21 cellular contexts compared by ENCODE assay signal in the genomic region with DNA sequence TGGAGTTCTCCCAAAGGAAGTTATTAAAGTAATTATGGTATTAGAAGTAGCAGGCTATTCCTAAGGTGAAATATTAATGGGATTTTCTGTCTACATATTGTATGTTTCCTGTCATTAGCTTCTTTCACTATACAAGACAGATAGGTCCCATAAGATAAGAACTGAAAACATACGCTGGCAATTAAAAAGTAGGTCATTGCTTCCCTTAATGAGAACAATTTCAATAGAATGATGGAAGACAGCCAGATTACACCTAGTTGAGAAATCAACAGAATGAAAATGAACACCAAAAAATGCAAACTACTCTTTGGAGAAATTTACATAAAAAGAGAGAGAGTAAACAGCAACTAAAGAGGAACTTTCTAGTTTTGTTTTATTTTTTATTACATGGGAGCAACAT.
"Had no signal": no experiment of that assay in that cellular context is flagged by ENCODE, and none has a peak within 500 bp of the region (broad histone marks: within the 10 kb centered on the region; RNA-seq: fewer than 3 reads in every experiment).

No MANE protein-coding gene starts in this region.

- H3K27ac Mint-ChIP-seq: naive thymus-derived CD8-positive, alpha-beta T cell; stimulated activated memory B cell treated with anti-CD40 and anti-IgM and Interleukin-4, amounts not matched to agents 10 μg/mL and 1 μg/mL and 100 μg/mL, for 72 hours; stimulated activated naive CD8-positive, alpha-beta T cell treated with anti-CD3 and anti-CD28 coated beads, Interleukin-15, Interleukin-2, amounts not matched to agents 100 ng/mL and 50 ng/mL, for 24 hours had no signal

- H3K27me3 ChIP-seq: dorsolateral prefrontal cortex, gastrocnemius medialis, heart right ventricle, neutrophil, right lobe of liver, tibial nerve, upper lobe of right lung, vagina had no signal

- DNase-seq: dorsolateral prefrontal cortex; effector CD8-positive, alpha-beta T cell; gastrocnemius medialis; heart right ventricle; hypothalamus; islet precursor cell; mammary epithelial cell; mucosa of descending colon; naive thymus-derived CD8-positive, alpha-beta T cell; psoas muscle; retina; right lobe of liver; stimulated activated CD4-positive, alpha-beta T cell treated with anti-CD3 and anti-CD28 coated beads, Interleukin-4, amount 100 ng/mL, for 24 hours; upper lobe of right lung had no signal

- H3K4me3 ChIP-seq: dorsolateral prefrontal cortex, gastrocnemius medialis, heart right ventricle, mucosa of descending colon, psoas muscle, right lobe of liver, tibial nerve, upper lobe of right lung, vagina had no signal

- ATAC-seq: esophagus mucosa; gastrocnemius medialis; heart right ventricle; left lobe of liver; mucosa of descending colon; naive thymus-derived CD8-positive, alpha-beta T cell; psoas muscle; right lobe of liver; stimulated activated memory B cell treated with anti-CD40 and anti-IgM and Interleukin-4, amounts not matched to agents 10 μg/mL and 1 μg/mL and 100 μg/mL, for 72 hours; upper lobe of right lung had no signal

- H3K27me3 Mint-ChIP-seq: naive thymus-derived CD8-positive, alpha-beta T cell; stimulated activated memory B cell treated with anti-CD40 and anti-IgM and Interleukin-4, amounts not matched to agents 10 μg/mL and 1 μg/mL and 100 μg/mL, for 72 hours; stimulated activated naive CD8-positive, alpha-beta T cell treated with anti-CD3 and anti-CD28 coated beads, Interleukin-15, Interleukin-2, amounts not matched to agents 100 ng/mL and 50 ng/mL, for 24 hours had no signal

- H3K27ac ChIP-seq: gastrocnemius medialis, heart right ventricle, neutrophil, psoas muscle, right lobe of liver, tibial nerve, upper lobe of right lung, vagina had no signal

- H3K4me1 ChIP-seq: psoas muscle, right lobe of liver, tibial nerve, upper lobe of right lung had no signal

- H3K36me3 ChIP-seq: gastrocnemius medialis, neutrophil, right lobe of liver, tibial nerve, upper lobe of right lung, vagina had no signal

- H3K9me3 Mint-ChIP-seq: naive thymus-derived CD8-positive, alpha-beta T cell; stimulated activated memory B cell treated with anti-CD40 and anti-IgM and Interleukin-4, amounts not matched to agents 10 μg/mL and 1 μg/mL and 100 μg/mL, for 72 hours; stimulated activated naive CD8-positive, alpha-beta T cell treated with anti-CD3 and anti-CD28 coated beads, Interleukin-15, Interleukin-2, amounts not matched to agents 100 ng/mL and 50 ng/mL, for 24 hours had no signal

- H3K4me3 Mint-ChIP-seq: naive thymus-derived CD8-positive, alpha-beta T cell; stimulated activated memory B cell treated with anti-CD40 and anti-IgM and Interleukin-4, amounts not matched to agents 10 μg/mL and 1 μg/mL and 100 μg/mL, for 72 hours; stimulated activated naive CD8-positive, alpha-beta T cell treated with anti-CD3 and anti-CD28 coated beads, Interleukin-15, Interleukin-2, amounts not matched to agents 100 ng/mL and 50 ng/mL, for 24 hours had no signal

- H3K9me3 ChIP-seq: gastrocnemius medialis, heart right ventricle, mucosa of descending colon, neutrophil, psoas muscle, right lobe of liver, tibial nerve, upper lobe of right lung, vagina had no signal
